In genomic region chr4:52861171-52861873, GRCh38 we compare ENCODE assay signal across 8 cellular contexts. TPM values are rescaled to one million over a fixed set of nuclear protein-coding genes. Genes with fewer than 3 reads are reported as not detected.
DNase-seq lines count a peak whose midpoint lies in the region; ATAC-seq and TF ChIP-seq lines count a peak whose summit lies in the region.

No MANE protein-coding gene starts in this region.

- H3K4me1 Mint-ChIP-seq in effector memory CD8-positive, alpha-beta T cell (ENCODE audit: low read depth in 2 of 2): peaks cover 8% of the 10 kb centered on the region in 2 donors
- peaks cover 54% of the 10 kb centered on the region for H3K4me1 Mint-ChIP-seq in nephron progenitor cell

- H3K4me3 ChIP-seq in BLaER1 treated with 17β-estradiol and CSF1 and Interleukin-3, amounts not matched to agents 10 nM and 100 nM: peak overlapping the region; percentile 56 to 72 (median 63)
- peak overlapping the region; percentile 61 for H3K4me3 ChIP-seq in MG63

- peaks cover 34 to 61% (median 48%) of the 10 kb centered on the region in 11 experiments for H3K9me3 ChIP-seq in BLaER1 treated with 17β-estradiol and CSF1 and Interleukin-3, amounts not matched to agents 10 nM and 100 nM (replicated peaks in 1 of 11)
- no peaks in the 10 kb centered on the region for H3K9me3 ChIP-seq in MG63

- peaks cover 60 to 65% of the 10 kb centered on the region in 2 donors for H3K27me3 Mint-ChIP-seq in effector memory CD8-positive, alpha-beta T cell
- peaks cover 4% of the 10 kb centered on the region for H3K27me3 Mint-ChIP-seq in nephron progenitor cell (ENCODE audit: low read depth, poor library complexity)

- DNase-seq in MG63: no peak
- no peak for DNase-seq in effector memory CD8-positive, alpha-beta T cell
- no peak for DNase-seq in nephron progenitor cell
- DNase-seq in foreskin melanocyte: no peak
- no peak for DNase-seq in GF-D8 (lab: John Stamatoyannopoulos, UW)

- no peak for TF ChIP-seq CTCF in nephron progenitor cell (IDR thresholded peaks at IDR 0.05)

- H3K4me3 Mint-ChIP-seq in effector memory CD8-positive, alpha-beta T cell: peak overlapping the region; percentile 70
- H3K4me3 Mint-ChIP-seq in nephron progenitor cell: peak overlapping the region; percentile 84

- 0 out of 22 replicates have a peak overlapping the region, but pooled peaks of 1 of the 11 experiments have one; percentile 30 for H3K27ac ChIP-seq in BLaER1 treated with 17β-estradiol and CSF1 and Interleukin-3, amounts not matched to agents 10 nM and 100 nM

- H3K4me2 ChIP-seq in BLaER1 treated with 17β-estradiol and CSF1 and Interleukin-3, amounts not matched to agents 10 nM and 100 nM: peak overlapping the region; percentile 71 to 96 (median 86)

- peaks cover 38 to 47% (median 39%) of the 10 kb centered on the region in 11 experiments for H3K27me3 ChIP-seq in BLaER1 treated with 17β-estradiol and CSF1 and Interleukin-3, amounts not matched to agents 10 nM and 100 nM
- peaks cover 9% of the 10 kb centered on the region for H3K27me3 ChIP-seq in MG63

- no peaks in the 10 kb centered on the region for H3K9me3 Mint-ChIP-seq in effector memory CD8-positive, alpha-beta T cell
- peaks cover 31% of the 10 kb centered on the region for H3K9me3 Mint-ChIP-seq in nephron progenitor cell

- H3K27ac Mint-ChIP-seq in effector memory CD8-positive, alpha-beta T cell: no peak overlapping the region
- H3K27ac Mint-ChIP-seq in nephron progenitor cell: no peak overlapping the region

- peaks cover 0 to 4% (median 0%) of the 10 kb centered on the region in 11 experiments; a peak in 1 of 22 replicates for H4K20me1 ChIP-seq in BLaER1 treated with 17β-estradiol and CSF1 and Interleukin-3, amounts not matched to agents 10 nM and 100 nM

- peak overlapping the region in 8 of 11 experiments; percentile 55 to 68 (median 62); a peak in 18 of 22 replicates for H3K9ac ChIP-seq in BLaER1 treated with 17β-estradiol and CSF1 and Interleukin-3, amounts not matched to agents 10 nM and 100 nM

- no peak for ATAC-seq in effector memory CD8-positive, alpha-beta T cell (replicated peaks)
- no peak for ATAC-seq in GM19351 (IDR thresholded peaks at IDR 0.05; ENCODE audit: unreplicated experiment)
- no peak for ATAC-seq in GM19455 (IDR thresholded peaks at IDR 0.05; ENCODE audit: unreplicated experiment)

- peaks cover 16 to 22% (median 18%) of the 10 kb centered on the region in 10 experiments for H3K4me1 ChIP-seq in BLaER1 treated with 17β-estradiol and CSF1 and Interleukin-3, amounts not matched to agents 10 nM and 100 nM

- H3K36me3 Mint-ChIP-seq in effector memory CD8-positive, alpha-beta T cell (ENCODE audit: insufficient read depth): no peaks in the 10 kb centered on the region
- H3K36me3 Mint-ChIP-seq in nephron progenitor cell (ENCODE audit: low read depth): peaks cover 52% of the 10 kb centered on the region

- H3K36me3 ChIP-seq in BLaER1 treated with 17β-estradiol and CSF1 and Interleukin-3, amounts not matched to agents 10 nM and 100 nM: peaks cover 0 to 8% (median 0%) of the 10 kb centered on the region in 11 experiments; a peak in 4 of 22 replicates
- peaks cover 7% of the 10 kb centered on the region for H3K36me3 ChIP-seq in MG63

RNA-seq across cellular contexts. Expression of gene RASL11B, which starts 0.8 kb away (rescaled TPM):
- total RNA-seq in MG63 (2014; rRNA removed; shearing (Covaris generic); ENCODE audit: low replicate concordance): 1.2 TPM in 1 of 2 replicates, not detected in the other
